Comparison of ENCODE assay signal across 9 cellular contexts in the genomic region with DNA sequence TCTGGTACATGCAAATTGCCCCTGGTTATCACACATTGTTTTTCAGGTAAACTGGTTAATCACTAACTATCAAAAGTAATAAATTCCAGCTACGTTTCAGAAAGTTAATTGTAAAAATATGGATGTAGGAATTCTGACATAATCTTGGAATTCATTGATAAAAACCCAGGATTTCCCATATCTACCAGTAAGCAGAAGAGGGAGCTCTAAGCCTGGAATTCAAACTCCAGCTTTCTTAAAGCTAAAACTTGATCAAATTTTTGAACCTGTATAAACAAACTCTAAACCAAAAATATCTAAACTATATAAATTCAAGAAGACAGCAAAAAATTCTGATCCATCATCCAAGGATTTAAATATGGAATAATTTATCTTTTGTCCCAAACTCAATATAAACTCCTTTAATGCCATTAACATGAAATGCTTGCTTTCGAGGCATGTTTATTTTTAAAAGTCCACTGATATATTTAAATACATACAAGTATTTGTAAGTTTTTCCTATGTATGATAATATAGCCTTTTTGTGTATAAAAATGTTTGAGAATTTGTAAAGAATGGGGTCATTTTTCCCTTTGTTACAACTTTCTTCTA.
DNase-seq lines count a peak whose midpoint lies in the region; ATAC-seq and TF ChIP-seq lines count a peak whose summit lies in the region.
"Had no signal": no experiment of that assay in that cellular context is flagged by ENCODE, and none has a peak within 500 bp of the region (broad histone marks: within the 10 kb centered on the region; RNA-seq: fewer than 3 reads in every experiment).

No MANE protein-coding gene starts in this region.

- H3K4me2 ChIP-seq in OCI-LY3 (ENCODE audit: low read length), result no peak overlapping the region
- no peak overlapping the region for H3K4me2 ChIP-seq in smooth muscle cell

- H3K79me2 ChIP-seq in OCI-LY3 (ENCODE audit: low read length) (no peaks in the 10 kb centered on the region), smooth muscle cell (ENCODE audit: low read depth) (no peaks in the 10 kb centered on the region)

- no peak overlapping the region for H2AFZ ChIP-seq in OCI-LY3 (ENCODE audit: low read depth, low read length)
- H2AFZ ChIP-seq in smooth muscle cell (ENCODE audit: low read depth), result no peak overlapping the region

- ATAC-seq in left colon (no peak), GM19324 (IDR thresholded peaks at IDR 0.05; ENCODE audit: low FRiP score, unreplicated experiment) (no peak), GM21723 (IDR thresholded peaks at IDR 0.05; ENCODE audit: unreplicated experiment) (no peak)
- ATAC-seq: naive thymus-derived CD4-positive, alpha-beta T cell had no signal

- H3K4me3 ChIP-seq in OCI-LY3 (ENCODE audit: low read length) (no peak overlapping the region), smooth muscle cell (no peak overlapping the region)

- H3K4me1 ChIP-seq in OCI-LY3 (ENCODE audit: low read length) (peaks cover 8% of the 10 kb centered on the region), smooth muscle cell (ENCODE audit: low read depth) (no peaks in the 10 kb centered on the region)

- intact Hi-C loops in left colon (cut with DNase I, micrococcal nuclease), result loop anchor here (1.0 to 10.0 kb wide), 2 partner anchors 244 kb away; no protein-coding TSS in a partner anchor

- no peaks in the 10 kb centered on the region for H3K9me3 ChIP-seq in OCI-LY3 (ENCODE audit: insufficient read depth, low read length)
- no peaks in the 10 kb centered on the region for H3K9me3 ChIP-seq in smooth muscle cell (replicated peaks; ENCODE audit: low read depth)

- WGBS in smooth muscle cell (ENCODE audit: low lambda C conversion rate), result 41% methylated on average over 2 of the region's 2 CpGs

- DNase-seq in NCI-H1092 treated with DMSO at 0.1 percent for 48 hours (lab: John Stamatoyannopoulos, UW) (peak; percentile 15), NCI-H1092 (lab: John Stamatoyannopoulos, UW) (no peak), fibroblast of gingiva (ENCODE audit: low read depth) (peak; percentile 30), smooth muscle cell (lab: John Stamatoyannopoulos, UW; ENCODE audit: unreplicated experiment) (no peak), left colon (no peak)

- TF ChIP-seq CTCF in OCI-LY3 (IDR thresholded peaks at IDR 0.05; ENCODE audit: low read depth, low read length) (peak; percentile 54), smooth muscle cell (IDR thresholded peaks at IDR 0.05; ENCODE audit: borderline replicate concordance, insufficient read depth, poor library complexity, severe bottlenecking) (peak; percentile 90)

- H4K20me1 ChIP-seq in OCI-LY3 (ENCODE audit: insufficient read depth, low read length) (no peaks in the 10 kb centered on the region), smooth muscle cell (ENCODE audit: low read depth) (no peaks in the 10 kb centered on the region)

- H3K9ac ChIP-seq in OCI-LY3 (ENCODE audit: low read length), result no peak overlapping the region
- no peak overlapping the region for H3K9ac ChIP-seq in smooth muscle cell (ENCODE audit: low read depth)

- H3F3A ChIP-seq in smooth muscle cell (ENCODE audit: low read depth), result no peaks in the 10 kb centered on the region

- H3K27ac ChIP-seq in OCI-LY3 (ENCODE audit: low read length) (no peak overlapping the region), smooth muscle cell (ENCODE audit: low read depth) (no peak overlapping the region)

- H3K36me3 ChIP-seq in OCI-LY3 (replicated peaks; ENCODE audit: low read depth, low read length) (no peaks in the 10 kb centered on the region), smooth muscle cell (ENCODE audit: low read depth) (no peaks in the 10 kb centered on the region)

- H3K27me3 ChIP-seq in OCI-LY3 (ENCODE audit: low read depth, low read length), result no peaks in the 10 kb centered on the region
- H3K27me3 ChIP-seq in smooth muscle cell (ENCODE audit: low read depth), result no peaks in the 10 kb centered on the region

Comparison
In these comparisons a context has a peak if more than half of its experiments do, and no peak if none do; other contexts are left out.
1. DNase-seq: peak in NCI-H1092 treated with DMSO at 0.1 percent for 48 hours (single experiment) and fibroblast of gingiva (single experiment); none in NCI-H1092 (single experiment), smooth muscle cell (single experiment) and left colon (0 of 2).